12 cellular contexts compared by ENCODE assay signal in genomic region chr14:94617988-94618822, GRCh38. TPM values are rescaled to one million over a fixed set of nuclear protein-coding genes. Genes with fewer than 3 reads are reported as not detected.
DNase-seq lines count a peak whose midpoint lies in the region; ATAC-seq and TF ChIP-seq lines count a peak whose summit lies in the region.
"Had no signal": no experiment of that assay in that cellular context is flagged by ENCODE, and none has a peak within 500 bp of the region (broad histone marks: within the 10 kb centered on the region; RNA-seq: fewer than 3 reads in every experiment).

No MANE protein-coding gene starts in this region.

- H3K27ac ChIP-seq in GM23248: no peak overlapping the region
- H3K27ac ChIP-seq: BLaER1 treated with 17β-estradiol and CSF1 and Interleukin-3, amounts not matched to agents 10 nM and 100 nM had no signal

- WGBS in GM23248 (ENCODE audit: low coverage in 1 of 2, low lambda C conversion rate in 2 of 2, missing lambda C conversion rate in 2 of 2), 2 experiments: 70 to 75% methylated on average over 3 of the region's 3 CpGs

- H3K4me1 Mint-ChIP-seq in WTC11: no peaks in the 10 kb centered on the region
- H3K4me1 Mint-ChIP-seq: CD4-positive, CD25-positive, alpha-beta regulatory T cell had no signal

- CTCF ChIA-PET in WTC11 (lab: Charles Lee): interaction anchor here (3.5 kb wide), 1 partner anchor 132 kb away, joined by 10 read pairs; no protein-coding TSS in a partner anchor

- no peaks in the 10 kb centered on the region for H3K79me2 ChIP-seq in GM23248 (ENCODE audit: insufficient read depth)

- POLR2A ChIA-PET in WTC11 (lab: Charles Lee): no interaction called here

- H3K36me3 Mint-ChIP-seq in WTC11: peaks cover 27% of the 10 kb centered on the region

- no peaks in the 10 kb centered on the region for H3K4me1 ChIP-seq in GM23248 (ENCODE audit: insufficient read depth)
- H3K4me1 ChIP-seq: BLaER1 treated with 17β-estradiol and CSF1 and Interleukin-3, amounts not matched to agents 10 nM and 100 nM; HAP-1 had no signal

- no peak overlapping the region for H3K27ac Mint-ChIP-seq in WTC11
- H3K27ac Mint-ChIP-seq: CD4-positive, CD25-positive, alpha-beta regulatory T cell had no signal

- no peaks in the 10 kb centered on the region for H3K36me3 ChIP-seq in GM23248 (ENCODE audit: low read depth)
- H3K36me3 ChIP-seq: BLaER1 treated with 17β-estradiol and CSF1 and Interleukin-3, amounts not matched to agents 10 nM and 100 nM; HAP-1 had no signal

- H4K20me1 ChIP-seq in GM23248 (ENCODE audit: insufficient read depth): no peaks in the 10 kb centered on the region
- H4K20me1 ChIP-seq: BLaER1 treated with 17β-estradiol and CSF1 and Interleukin-3, amounts not matched to agents 10 nM and 100 nM had no signal

- H3K4me3 Mint-ChIP-seq in WTC11: no peak overlapping the region
- H3K4me3 Mint-ChIP-seq: CD4-positive, CD25-positive, alpha-beta regulatory T cell had no signal

- in situ Hi-C loops in GM23248 (cut with MboI): no loop called here

- H3K4me3 ChIP-seq in GM23248: no peak overlapping the region
- peak overlapping the region; percentile 9; the same call in 1 of the 2 replicates for H3K4me3 ChIP-seq in iPS-18c (ENCODE audit: insufficient read depth, low read depth, low read length)
- H3K4me3 ChIP-seq: BLaER1 treated with 17β-estradiol and CSF1 and Interleukin-3, amounts not matched to agents 10 nM and 100 nM; HAP-1 had no signal

- TF ChIP-seq CTCF in WTC11 (IDR thresholded peaks at IDR 0.05): no peak

- H3K9me3 ChIP-seq in GM23248 (ENCODE audit: low read depth) (no peaks in the 10 kb centered on the region), iPS-18c (ENCODE audit: control insufficient read depth, insufficient read depth, low read length) (peaks cover 14% of the 10 kb centered on the region)
- H3K9me3 ChIP-seq: HAP-1 had no signal

- no peak overlapping the region for H3K9ac ChIP-seq in GM23248
- H3K9ac ChIP-seq: BLaER1 treated with 17β-estradiol and CSF1 and Interleukin-3, amounts not matched to agents 10 nM and 100 nM had no signal

- DNase-seq in GM23248 (peak; percentile 38), WTC11 (ENCODE audit: low spot score) (no peak), A172 (ENCODE audit: low spot score) (no peak)
- DNase-seq: CD4-positive, CD25-positive, alpha-beta regulatory T cell; DMS79 had no signal

- no peak overlapping the region for H3K4me2 ChIP-seq in GM23248 (ENCODE audit: unreplicated experiment)
- H3K4me2 ChIP-seq: BLaER1 treated with 17β-estradiol and CSF1 and Interleukin-3, amounts not matched to agents 10 nM and 100 nM had no signal

- no peaks in the 10 kb centered on the region for H3F3A ChIP-seq in GM23248 (ENCODE audit: insufficient read depth)

- peaks cover 3% of the 10 kb centered on the region for H3K27me3 Mint-ChIP-seq in WTC11 (ENCODE audit: low read depth)

- no peak for ATAC-seq in WTC11
- no peak for ATAC-seq in GM19463 (IDR thresholded peaks at IDR 0.05; ENCODE audit: unreplicated experiment)
- ATAC-seq in HG02870 (IDR thresholded peaks at IDR 0.05; ENCODE audit: unreplicated experiment): no peak

- no peaks in the 10 kb centered on the region for H3K9me2 ChIP-seq in GM23248 (ENCODE audit: insufficient read depth)

- peaks cover 53% of the 10 kb centered on the region for H3K9me3 Mint-ChIP-seq in WTC11

- no peak overlapping the region for H2AFZ ChIP-seq in GM23248

- H3K27me3 ChIP-seq in GM23248 (replicated peaks; ENCODE audit: insufficient read depth): no peaks in the 10 kb centered on the region
- H3K27me3 ChIP-seq: BLaER1 treated with 17β-estradiol and CSF1 and Interleukin-3, amounts not matched to agents 10 nM and 100 nM had no signal

TF ChIP-seq in WTC11, 78 proteins besides CTCF, POLR2A, EP300 and RAD21:
- TF ChIP-seq ZNF317 (CRISPR knock-in tag; IDR thresholded peaks at IDR 0.05; ENCODE audit: borderline replicate concordance, low read depth): peak; percentile 95
- no peak for TF ChIP-seq KAT7 (CRISPR knock-in tag; IDR thresholded peaks at IDR 0.05; ENCODE audit: borderline replicate concordance)

RNA-seq across cellular contexts. Expression of gene SERPINA3, which starts 6.0 kb away (rescaled TPM):
- total RNA-seq in GM23248 (2014; rRNA removed; shearing (Covaris generic)): 0.89 and 1.1 TPM in 2 replicates
- 0.75 and 0.85 TPM in 2 replicates for polyA plus RNA-seq in GM23248 (2016; fragmentation: Nextera tagmentation; extraction: Ambion mirVana)
- total RNA-seq in WTC11 (2021): 2.7 to 3.5 TPM (median 3.0 TPM) in 3 replicates
- total RNA-seq in A172 (2014; rRNA removed; shearing (Covaris generic)): not detected in 2 replicates
- total RNA-seq: CD4-positive, CD25-positive, alpha-beta regulatory T cell; G401; H1 had no signal
- polyA plus RNA-seq: CD4-positive, CD25-positive, alpha-beta regulatory T cell; H1 had no signal

RNA-seq across cellular contexts. Expression of gene SERPINA5, which starts 37.0 kb away (rescaled TPM):
- total RNA-seq in GM23248 (2014; rRNA removed; shearing (Covaris generic)): not detected in 2 replicates
- polyA plus RNA-seq in GM23248 (2016; fragmentation: Nextera tagmentation; extraction: Ambion mirVana): not detected in 2 replicates
- 1.5 to 3.2 TPM (median 2.2 TPM) in 3 replicates for total RNA-seq in WTC11 (2021)
- 0.36 TPM in 1 of 2 replicates, not detected in the other for total RNA-seq in A172 (2014; rRNA removed; shearing (Covaris generic))
- total RNA-seq: CD4-positive, CD25-positive, alpha-beta regulatory T cell; G401 had no signal
- polyA plus RNA-seq: CD4-positive, CD25-positive, alpha-beta regulatory T cell had no signal

RNA-seq across cellular contexts. Expression of gene SERPINA4, which starts 57.0 kb away (rescaled TPM):
- not detected in 2 replicates for total RNA-seq in GM23248 (2014; rRNA removed; shearing (Covaris generic))
- not detected in 2 replicates for polyA plus RNA-seq in GM23248 (2016; fragmentation: Nextera tagmentation; extraction: Ambion mirVana)
- 0.14 to 0.25 TPM in 2 of 3 replicates, not detected in the other for total RNA-seq in WTC11 (2021)
- total RNA-seq in A172 (2014; rRNA removed; shearing (Covaris generic)): not detected in 2 replicates
- total RNA-seq: CD4-positive, CD25-positive, alpha-beta regulatory T cell; G401; H1 had no signal
- polyA plus RNA-seq: CD4-positive, CD25-positive, alpha-beta regulatory T cell; H1 had no signal
